ENCODE assay signal across 8 cellular contexts in the genomic region with DNA sequence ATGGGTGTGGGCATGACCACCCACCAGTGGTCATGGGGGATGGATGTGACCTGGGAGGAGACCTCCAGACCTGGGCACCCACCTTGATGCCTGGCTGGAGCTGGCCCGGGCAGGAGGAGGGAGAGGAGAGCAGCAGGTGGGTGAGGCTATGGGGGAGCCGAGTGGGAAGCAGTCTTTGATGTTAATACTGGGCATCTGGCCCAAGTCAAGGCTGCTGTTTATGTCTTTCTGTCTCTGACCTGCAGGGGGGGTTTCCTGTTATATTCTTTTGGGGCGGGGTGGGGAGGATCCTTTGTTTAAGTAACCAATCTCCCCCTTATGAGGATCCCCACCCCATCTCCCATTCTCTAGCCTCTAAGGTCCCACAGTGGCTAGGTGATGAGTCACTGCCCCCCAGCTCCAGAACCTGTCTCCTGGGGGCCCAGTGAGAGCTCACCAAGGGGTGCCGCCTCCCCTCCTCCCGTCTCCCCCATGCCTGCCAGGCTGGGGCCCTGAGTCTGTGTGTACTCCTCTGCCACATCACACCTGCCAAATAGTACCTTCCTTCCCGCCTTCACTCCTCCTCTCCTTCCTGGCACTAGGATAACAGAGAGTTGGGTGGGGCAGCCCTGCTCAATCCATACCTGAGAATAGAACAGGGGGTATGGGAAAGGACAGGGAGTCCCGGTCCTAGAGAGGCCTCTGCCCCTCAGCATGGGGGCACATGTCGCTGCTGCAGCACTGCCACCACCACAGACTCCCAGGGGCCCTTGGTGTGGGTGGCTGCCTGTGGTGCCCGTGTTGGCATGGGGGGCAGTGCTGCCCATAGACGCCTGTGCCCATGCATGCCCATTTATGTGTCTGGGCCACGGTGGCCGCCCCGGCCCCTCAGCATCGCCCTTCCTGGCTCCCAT. TPM values are rescaled to one million over a fixed set of nuclear protein-coding genes. Genes with fewer than 3 reads are reported as not detected.
DNase-seq lines count a peak whose midpoint lies in the region; ATAC-seq and TF ChIP-seq lines count a peak whose summit lies in the region.

No MANE protein-coding gene starts in this region.

- H2AFZ ChIP-seq in hepatocyte: no peak overlapping the region

- no peaks in the 10 kb centered on the region for H3K9me3 ChIP-seq in hepatocyte (ENCODE audit: low read depth)

- peak in 5 of 6 experiments; percentile 10 to 51 (median 25) for DNase-seq in stimulated activated naive CD4-positive, alpha-beta T cell (lab: John Stamatoyannopoulos, UW)
- DNase-seq in stimulated activated naive CD4-positive, alpha-beta T cell treated with Interleukin-2 at 50 U/mL for 16 hours (lab: John Stamatoyannopoulos, UW): no peak
- peak; percentile 36 for DNase-seq in NCI-H82 treated with DMSO at 0.1 percent for 48 hours (lab: John Stamatoyannopoulos, UW; ENCODE audit: unreplicated experiment)
- peak; percentile 38 for DNase-seq in activated naive CD8-positive, alpha-beta T cell treated with anti-CD3 and anti-CD28 coated beads for 36 hours
- DNase-seq in hepatocyte (ENCODE audit: low spot score): peak; percentile 70
- DNase-seq in HuH-7.5 (ENCODE audit: low spot score): no peak

- no peaks in the 10 kb centered on the region for H3K9me3 Mint-ChIP-seq in activated naive CD8-positive, alpha-beta T cell treated with anti-CD3 and anti-CD28 coated beads for 36 hours
- H3K9me3 Mint-ChIP-seq in stimulated activated naive CD8-positive, alpha-beta T cell treated with anti-CD3 and anti-CD28 coated beads, Interleukin-15, Interleukin-2, amounts not matched to agents 100 ng/mL and 50 ng/mL, for 24 hours: no peaks in the 10 kb centered on the region

- no peak overlapping the region for H3K4me3 ChIP-seq in hepatocyte

- 66% methylated on average over 14 of the region's 14 CpGs for WGBS in hepatocyte (ENCODE audit: low lambda C conversion rate, missing lambda C conversion rate)

- no peaks in the 10 kb centered on the region for H4K20me1 ChIP-seq in hepatocyte (ENCODE audit: insufficient read depth, poor library complexity, severe bottlenecking)

- peaks cover 82% of the 10 kb centered on the region for H3K4me1 ChIP-seq in hepatocyte (ENCODE audit: insufficient read depth)

- no peak for ATAC-seq in GM18867 (IDR thresholded peaks at IDR 0.05; ENCODE audit: unreplicated experiment)

- no peaks in the 10 kb centered on the region for H3K9me2 ChIP-seq in hepatocyte (replicated peaks; ENCODE audit: insufficient read depth)

- peaks cover 75% of the 10 kb centered on the region for H3K79me2 ChIP-seq in hepatocyte

- no peaks in the 10 kb centered on the region for H3K27me3 ChIP-seq in hepatocyte

- peaks cover 47% of the 10 kb centered on the region for H3K4me1 Mint-ChIP-seq in activated naive CD8-positive, alpha-beta T cell treated with anti-CD3 and anti-CD28 coated beads for 36 hours
- H3K4me1 Mint-ChIP-seq in stimulated activated naive CD8-positive, alpha-beta T cell treated with anti-CD3 and anti-CD28 coated beads, Interleukin-15, Interleukin-2, amounts not matched to agents 100 ng/mL and 50 ng/mL, for 24 hours (ENCODE audit: low read depth): peaks cover 67% of the 10 kb centered on the region

- no peaks in the 10 kb centered on the region for H3K27me3 Mint-ChIP-seq in activated naive CD8-positive, alpha-beta T cell treated with anti-CD3 and anti-CD28 coated beads for 36 hours
- H3K27me3 Mint-ChIP-seq in stimulated activated naive CD8-positive, alpha-beta T cell treated with anti-CD3 and anti-CD28 coated beads, Interleukin-15, Interleukin-2, amounts not matched to agents 100 ng/mL and 50 ng/mL, for 24 hours: no peaks in the 10 kb centered on the region

- H3K36me3 Mint-ChIP-seq in activated naive CD8-positive, alpha-beta T cell treated with anti-CD3 and anti-CD28 coated beads for 36 hours: no peaks in the 10 kb centered on the region
- no peaks in the 10 kb centered on the region for H3K36me3 Mint-ChIP-seq in stimulated activated naive CD8-positive, alpha-beta T cell treated with anti-CD3 and anti-CD28 coated beads, Interleukin-15, Interleukin-2, amounts not matched to agents 100 ng/mL and 50 ng/mL, for 24 hours (ENCODE audit: low read depth)

- peak; percentile 42 for TF ChIP-seq CTCF in hepatocyte (IDR thresholded peaks at IDR 0.05; ENCODE audit: poor library complexity)

- H3K36me3 ChIP-seq in hepatocyte (replicated peaks; ENCODE audit: insufficient read depth, low read depth): no peaks in the 10 kb centered on the region

- peak overlapping the region; percentile 98 for H3K27ac ChIP-seq in hepatocyte

- H3K27ac Mint-ChIP-seq in activated naive CD8-positive, alpha-beta T cell treated with anti-CD3 and anti-CD28 coated beads for 36 hours: peak overlapping the region; percentile 93
- peak overlapping the region; percentile 94 for H3K27ac Mint-ChIP-seq in stimulated activated naive CD8-positive, alpha-beta T cell treated with anti-CD3 and anti-CD28 coated beads, Interleukin-15, Interleukin-2, amounts not matched to agents 100 ng/mL and 50 ng/mL, for 24 hours

- H3K4me3 Mint-ChIP-seq in activated naive CD8-positive, alpha-beta T cell treated with anti-CD3 and anti-CD28 coated beads for 36 hours: peak overlapping the region; percentile 78
- H3K4me3 Mint-ChIP-seq in stimulated activated naive CD8-positive, alpha-beta T cell treated with anti-CD3 and anti-CD28 coated beads, Interleukin-15, Interleukin-2, amounts not matched to agents 100 ng/mL and 50 ng/mL, for 24 hours: peak overlapping the region; percentile 85

- peak overlapping the region; percentile 67 for H3K4me2 ChIP-seq in hepatocyte

RNA-seq across cellular contexts. Expression of gene THRA, which starts 7.2 kb away (rescaled TPM):
- total RNA-seq in activated naive CD8-positive, alpha-beta T cell treated with anti-CD3 and anti-CD28 coated beads for 36 hours: 10 to 100 TPM; 11.4 to 12.1 TPM
- 35.3 and 40.2 TPM in 2 replicates for total RNA-seq in hepatocyte
- polyA plus RNA-seq in hepatocyte: 20.7 and 22.5 TPM in 2 replicates

RNA-seq across cellular contexts. Expression of gene MED24, which starts 15.8 kb away (rescaled TPM):
- 100 to 1,000 TPM; 103 to 107 TPM for total RNA-seq in activated naive CD8-positive, alpha-beta T cell treated with anti-CD3 and anti-CD28 coated beads for 36 hours
- total RNA-seq in hepatocyte: 55.7 and 66.8 TPM in 2 replicates
- 69.8 and 69.9 TPM in 2 replicates for polyA plus RNA-seq in hepatocyte

RNA-seq across cellular contexts. Expression of gene NR1D1, which starts 30.4 kb away (rescaled TPM):
- total RNA-seq in activated naive CD8-positive, alpha-beta T cell treated with anti-CD3 and anti-CD28 coated beads for 36 hours: 1 to 10 TPM; 4.8 to 5.8 TPM
- 2.3 and 3.0 TPM in 2 replicates for total RNA-seq in hepatocyte
- polyA plus RNA-seq in hepatocyte: 6.9 and 7.1 TPM in 2 replicates

RNA-seq across cellular contexts. Expression of gene MSL1, which starts 51.8 kb away (rescaled TPM):
- 10 to 100 TPM; 62.7 to 66.7 TPM for total RNA-seq in activated naive CD8-positive, alpha-beta T cell treated with anti-CD3 and anti-CD28 coated beads for 36 hours
- 71.9 and 81.6 TPM in 2 replicates for total RNA-seq in hepatocyte
- polyA plus RNA-seq in hepatocyte: 26.7 and 31.4 TPM in 2 replicates

RNA-seq across cellular contexts. Expression of gene CSF3, which starts 54.8 kb away (rescaled TPM):
- not detected for total RNA-seq in activated naive CD8-positive, alpha-beta T cell treated with anti-CD3 and anti-CD28 coated beads for 36 hours
- 0.12 TPM in 1 of 2 replicates, not detected in the other for total RNA-seq in hepatocyte
- polyA plus RNA-seq in hepatocyte: 0.36 TPM in 1 of 2 replicates, not detected in the other

Comparison
In these comparisons a context has a peak if more than half of its experiments do, and no peak if none do; other contexts are left out.
1. DNase-seq: peak in stimulated activated naive CD4-positive, alpha-beta T cell (5 of 6), NCI-H82 treated with DMSO at 0.1 percent for 48 hours (single experiment), activated naive CD8-positive, alpha-beta T cell treated with anti-CD3 and anti-CD28 coated beads for 36 hours (single experiment) and hepatocyte (single experiment); none in stimulated activated naive CD4-positive, alpha-beta T cell treated with Interleukin-2 at 50 U/mL for 16 hours (single experiment) and HuH-7.5 (single experiment).